Comparison of ENCODE assay signal across 32 cellular contexts in the genomic region with DNA sequence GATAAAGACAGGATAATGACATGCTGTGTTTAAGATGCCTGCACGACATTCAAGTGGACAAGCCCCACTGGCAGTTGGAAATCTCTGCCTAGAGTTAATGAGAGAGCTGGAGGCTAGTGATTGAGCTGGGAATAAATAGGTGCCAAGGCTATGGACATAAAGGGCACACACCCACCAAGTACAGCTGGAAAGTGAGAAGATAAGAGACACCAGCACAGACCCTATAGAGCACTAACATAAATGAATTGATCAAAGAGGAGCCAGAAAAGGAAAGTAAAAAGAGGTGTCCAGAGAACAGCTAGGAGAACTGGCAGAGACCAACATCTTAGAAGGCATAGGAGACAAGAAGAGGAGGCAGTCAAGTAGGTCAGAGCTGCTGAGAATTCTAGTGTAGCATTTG.
"Had no signal": no experiment of that assay in that cellular context is flagged by ENCODE, and none has a peak within 500 bp of the region (broad histone marks: within the 10 kb centered on the region; RNA-seq: fewer than 3 reads in every experiment).

No MANE protein-coding gene starts in this region.

- H3K4me1 ChIP-seq: breast epithelium had no signal

- H3K27ac Mint-ChIP-seq: activated B cell treated with CpG ODN at 0.5 μM for 24 hours; activated CD4-positive, alpha-beta memory T cell treated with anti-CD3 and anti-CD28 coated beads, Interleukin-2, amount 10 ng/mL, durations not matched to agents 7 days and 5 days; activated naive CD4-positive, alpha-beta T cell treated with anti-CD3 and anti-CD28 coated beads for 36 hours; activated T-cell treated with anti-CD3 and anti-CD28 coated beads, Interleukin-2, amount 50 U/mL, for 24 hours had no signal

- H3K27ac ChIP-seq: adrenal gland, body of pancreas, breast epithelium, PC-9, RWPE1, VCaP had no signal

- H2AFZ ChIP-seq: PC-9 had no signal

- H3K36me3 ChIP-seq: adrenal gland, breast epithelium, MG63 had no signal

- ATAC-seq: activated naive CD4-positive, alpha-beta T cell treated with anti-CD3 and anti-CD28 coated beads, Interleukin-2, amount 50 U/mL, for 72 hours; body of pancreas; Right ventricle myocardium inferior had no signal

- H3K9me3 Mint-ChIP-seq: activated T-cell treated with anti-CD3 and anti-CD28 coated beads, Interleukin-2, amount 50 U/mL, for 24 hours had no signal

- H3K4me3 Mint-ChIP-seq: activated B cell treated with CpG ODN at 0.5 μM for 24 hours; activated CD4-positive, alpha-beta memory T cell treated with anti-CD3 and anti-CD28 coated beads, Interleukin-2, amount 10 ng/mL, durations not matched to agents 7 days and 5 days; activated naive CD4-positive, alpha-beta T cell treated with anti-CD3 and anti-CD28 coated beads for 36 hours; activated T-cell treated with anti-CD3 and anti-CD28 coated beads, Interleukin-2, amount 50 U/mL, for 24 hours had no signal

- DNase-seq: activated B cell treated with CpG ODN at 0.5 μM for 24 hours; activated CD4-positive, alpha-beta memory T cell treated with anti-CD3 and anti-CD28 coated beads, Interleukin-2, amount 10 ng/mL, durations not matched to agents 7 days and 5 days; activated CD4-positive, alpha-beta T cell treated with anti-CD3 and anti-CD28 coated beads for 1 hour; activated CD4-positive, alpha-beta T cell treated with anti-CD3 and anti-CD28 coated beads for 48 hours; activated gamma-delta T cell treated with Interleukin-2 at 50 U/mL for 16 hours; activated naive CD4-positive, alpha-beta T cell treated with anti-CD3 and anti-CD28 coated beads for 36 hours; activated T-cell treated with anti-CD3 and anti-CD28 coated beads, Interleukin-2, amount 50 U/mL, for 24 hours; adrenal gland; body of pancreas; Kasumi-1; KG1; MG63; NCI-H1048; NCI-H1105 treated with DMSO at 0.1 percent for 48 hours; NCI-H1436; NCI-H187 treated with DMSO at 0.1 percent for 48 hours; NCI-H2081; NCI-H2171 treated with DMSO at 0.1 percent for 48 hours; NCI-H446; NCI-H510A treated with DMSO at 0.1 percent for 48 hours; NCI-H526 treated with DMSO at 0.1 percent for 48 hours; PC-9; SIG-M5; SW 1271; T-helper 1 cell; T-helper 2 cell; T-helper 9 cell had no signal

- H3K4me3 ChIP-seq: adrenal gland, body of pancreas, breast epithelium, MG63, PC-9 had no signal

- H3K4me2 ChIP-seq: PC-9 had no signal

- H3K27me3 ChIP-seq: adrenal gland, body of pancreas, breast epithelium, MG63 had no signal

- H3K9me3 ChIP-seq: adrenal gland, body of pancreas, breast epithelium had no signal

- H3K27me3 Mint-ChIP-seq: activated B cell treated with CpG ODN at 0.5 μM for 24 hours; activated CD4-positive, alpha-beta memory T cell treated with anti-CD3 and anti-CD28 coated beads, Interleukin-2, amount 10 ng/mL, durations not matched to agents 7 days and 5 days; activated T-cell treated with anti-CD3 and anti-CD28 coated beads, Interleukin-2, amount 50 U/mL, for 24 hours had no signal
